In the genomic region with DNA sequence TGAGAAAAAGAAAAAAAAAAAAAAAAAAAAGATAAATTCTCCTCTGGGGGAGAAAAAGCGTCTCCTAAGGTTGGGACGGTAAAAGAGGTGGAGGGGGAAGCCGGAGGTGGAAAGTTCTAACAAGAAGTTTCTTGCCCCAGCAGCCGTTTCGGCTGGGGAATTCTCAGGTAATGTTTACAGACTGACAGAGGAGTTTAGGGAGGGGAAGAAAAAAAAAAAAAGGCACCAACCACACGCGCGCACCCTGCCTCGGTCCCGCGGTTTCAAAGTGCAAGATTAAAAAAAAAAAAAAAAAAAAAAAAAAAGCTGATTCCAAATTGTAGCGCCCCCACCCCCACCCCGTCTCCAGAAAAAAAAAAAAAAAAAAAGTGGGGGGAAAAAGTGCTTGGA, we compare ENCODE assay signal across 8 cellular contexts. TPM values are rescaled to one million over a fixed set of nuclear protein-coding genes. Genes with fewer than 3 reads are reported as not detected.
DNase-seq lines count a peak whose midpoint lies in the region; ATAC-seq, FAIRE-seq and TF ChIP-seq lines count a peak whose summit lies in the region.

No MANE protein-coding gene starts in this region.

- no peaks in the 10 kb centered on the region for H3K9me1 ChIP-seq in K562 (ENCODE audit: control insufficient read depth, insufficient read depth, low read length)

- peaks cover 18% of the 10 kb centered on the region for H3K27me3 Mint-ChIP-seq in memory B cell

- H3K36me3 ChIP-seq in BLaER1 treated with 17β-estradiol and CSF1 and Interleukin-3, amounts not matched to agents 10 nM and 100 nM, result no peaks in the 10 kb centered on the region
- H3K36me3 ChIP-seq in K562 (ENCODE audit: control insufficient read depth, insufficient read depth, low read length) (peaks cover 28% of the 10 kb centered on the region), tibial nerve (no peaks in the 10 kb centered on the region)

- H2AFZ ChIP-seq in K562 (ENCODE audit: low read depth, low read length), result peak overlapping the region; percentile 80

- TF ChIP-seq POLR2A in K562 (conservative IDR thresholded peaks at IDR 0.05) (no peak), tibial nerve (IDR thresholded peaks at IDR 0.05) (no peak)

- CTCF ChIA-PET in K562 (lab: Yijun Ruan, JAX; ENCODE audit: low intra/inter-chr PET ratio), result interaction anchor here (0.6 kb wide), 1 partner anchor 387 kb away, joined by 3 read pairs; no protein-coding TSS in a partner anchor

- H3K4me2 ChIP-seq in BLaER1 treated with 17β-estradiol and CSF1 and Interleukin-3, amounts not matched to agents 10 nM and 100 nM, result peak overlapping the region; percentile 95 to 99 (median 98)
- H3K4me2 ChIP-seq in K562 (ENCODE audit: insufficient read depth, low read length), result peak overlapping the region; percentile 97; the same call in 1 of the 2 replicates

- intact Hi-C loops in K562 (cut with micrococcal nuclease), result loop anchor here (5.0 kb wide), 2 partner anchors 90 to 140 kb away; no protein-coding TSS in a partner anchor

- DNase-seq in NCI-H226 (peak; percentile 55), K562 (ENCODE audit: extremely low read depth in 1 of 4, low spot score in 3 of 4) (peak in 1 of 4 experiments; percentile 58), memory B cell (ENCODE audit: low spot score in 2 of 2) (no peak), tibial nerve (ENCODE audit: low spot score in 2 of 2) (no peak), RCC 7860 (ENCODE audit: low spot score) (no peak), NCI-H1092 (lab: John Stamatoyannopoulos, UW) (no peak)

- ATAC-seq in K562 (no peak), memory B cell (ENCODE audit: low read depth) (no peak), HG02678 (IDR thresholded peaks at IDR 0.05; ENCODE audit: unreplicated experiment) (no peak)

- no peak for TF ChIP-seq EP300 in K562 (IDR thresholded peaks at IDR 0.05; ENCODE audit: low read length)
- no peak for TF ChIP-seq EP300 in tibial nerve (IDR thresholded peaks at IDR 0.05)

- H3K4me1 ChIP-seq in BLaER1 treated with 17β-estradiol and CSF1 and Interleukin-3, amounts not matched to agents 10 nM and 100 nM, result peaks cover 70 to 84% (median 77%) of the 10 kb centered on the region in 10 experiments
- H3K4me1 ChIP-seq in K562 (replicated peaks in 1 of 2; ENCODE audit: control insufficient read depth in 2 of 2, insufficient read depth in 2 of 2, low read length in 2 of 2) (peaks cover 28 to 38% of the 10 kb centered on the region in 2 experiments), tibial nerve (peaks cover 0 to 60% (median 39%) of the 10 kb centered on the region in 4 donors)

- H3K27ac Mint-ChIP-seq in memory B cell, result no peak overlapping the region

- no peaks in the 10 kb centered on the region for H3K9me3 Mint-ChIP-seq in memory B cell

- peaks cover 0 to 8% (median 0%) of the 10 kb centered on the region in 11 experiments; a peak in 3 of 22 replicates for H4K20me1 ChIP-seq in BLaER1 treated with 17β-estradiol and CSF1 and Interleukin-3, amounts not matched to agents 10 nM and 100 nM
- 0 out of 2 replicates have a peak, but pooled peaks cover 5% of the 10 kb centered on the region for H4K20me1 ChIP-seq in K562 (replicated peaks; ENCODE audit: control insufficient read depth, insufficient read depth, low read length)

- peak overlapping the region; percentile 63 to 77 (median 68) for H3K4me3 ChIP-seq in BLaER1 treated with 17β-estradiol and CSF1 and Interleukin-3, amounts not matched to agents 10 nM and 100 nM
- peak overlapping the region; percentile 71 for H3K4me3 ChIP-seq in K562
- peak overlapping the region; percentile 47 to 84 (median 76) for H3K4me3 ChIP-seq in tibial nerve

- peak overlapping the region; percentile 86 for H3K4me3 Mint-ChIP-seq in memory B cell

- no peaks in the 10 kb centered on the region for H3K36me3 Mint-ChIP-seq in memory B cell

- BruUV-seq in K562 (replicated peaks; lab: Mats Ljungman, UMichigan), result no TSS peak

- FAIRE-seq in K562 (lab: Jason Lieb, UNC) (no peak), RCC 7860 (lab: Jason Lieb, UNC) (no peak)

- WGBS in K562 (ENCODE audit: insufficient coverage, low coverage, missing lambda C conversion rate), result 45% methylated on average over 11 of the region's 13 CpGs
- 0% methylated on average over 13 of the region's 13 CpGs for WGBS in tibial nerve, 2 donors

- peaks cover 27% of the 10 kb centered on the region for H3K4me1 Mint-ChIP-seq in memory B cell

- H3K79me2 ChIP-seq in K562 (ENCODE audit: control insufficient read depth, insufficient read depth, low read length), result peaks cover 79% of the 10 kb centered on the region

- TF ChIP-seq RAD21 in K562 (CRISPR knock-in tag; conservative IDR thresholded peaks at IDR 0.05 in 1 of 2, IDR thresholded peaks at IDR 0.05 in 1 of 2), result no peak

- POLR2A ChIA-PET in K562 (lab: Yijun Ruan, JAX), result interaction anchor here (0.6 to 4.1 kb wide), 9 partner anchors 8 to 709 kb away, joined by 3 to 24 read pairs (median 5); no protein-coding TSS in a partner anchor

- in situ Hi-C loops in K562 (cut with MboI), result loop anchor here (5.0 to 25.0 kb wide), 2 partner anchors 210 to 305 kb away; no protein-coding TSS in a partner anchor

- H3K9me3 ChIP-seq in BLaER1 treated with 17β-estradiol and CSF1 and Interleukin-3, amounts not matched to agents 10 nM and 100 nM (replicated peaks in 1 of 11), result no peaks in the 10 kb centered on the region
- H3K9me3 ChIP-seq in K562 (replicated peaks; ENCODE audit: control insufficient read depth, insufficient read depth, low read depth, low read length) (0 out of 2 replicates have a peak, but pooled peaks cover 2% of the 10 kb centered on the region), tibial nerve (no peaks in the 10 kb centered on the region)

- H3K27ac ChIP-seq in BLaER1 treated with 17β-estradiol and CSF1 and Interleukin-3, amounts not matched to agents 10 nM and 100 nM, result peak overlapping the region in 9 of 11 experiments; percentile 44 to 73 (median 63); a peak in 10 of 22 replicates
- H3K27ac ChIP-seq in K562 (ENCODE audit: extremely low read depth, low read depth, low read length) (peak overlapping the region; percentile 94), tibial nerve (peak overlapping the region; percentile 91 to 98 (median 94))

- TF ChIP-seq CTCF in K562 (IDR thresholded peaks at IDR 0.05 in 2 of 3, conservative IDR thresholded peaks at IDR 0.05 in 1 of 3; ENCODE audit: insufficient read depth in 2 of 3, low read depth in 1 of 3, low read length in 3 of 3), result no peak
- TF ChIP-seq CTCF in tibial nerve (IDR thresholded peaks at IDR 0.05), result no peak

- peak overlapping the region; percentile 43 to 78 (median 73); a peak in 21 of 22 replicates for H3K9ac ChIP-seq in BLaER1 treated with 17β-estradiol and CSF1 and Interleukin-3, amounts not matched to agents 10 nM and 100 nM
- peak overlapping the region; percentile 94 to 97 for H3K9ac ChIP-seq in K562 (ENCODE audit: insufficient read depth in 1 of 2, low read depth in 2 of 2, low read length in 2 of 2)

- H3K27me3 ChIP-seq in BLaER1 treated with 17β-estradiol and CSF1 and Interleukin-3, amounts not matched to agents 10 nM and 100 nM, result peaks cover 25 to 57% (median 49%) of the 10 kb centered on the region in 11 experiments
- H3K27me3 ChIP-seq in K562 (ENCODE audit: control insufficient read depth in 2 of 2, insufficient read depth in 2 of 2, low read length in 2 of 2), result no peaks in the 10 kb centered on the region
- no peaks in the 10 kb centered on the region for H3K27me3 ChIP-seq in tibial nerve

RNA-seq across cellular contexts. Expression of gene DHRS3, which starts 0.5 kb away (rescaled TPM):
- total RNA-seq in K562 (2011; cell fraction: chromatin; rRNA removed; ENCODE audit: low replicate concordance), result 74.0 and 164 TPM in 2 replicates
- 181 and 211 TPM in 2 replicates for total RNA-seq in K562 (2011; cell fraction: nucleolus; rRNA removed)
- 160 and 179 TPM in 2 replicates for total RNA-seq in K562 (2011; cell fraction: nucleoplasm; rRNA removed)
- 62.3 and 67.3 TPM in 2 replicates for total RNA-seq in K562 (2014; rRNA removed)
- total RNA-seq in K562 (2014; rRNA removed; fragmentation: Illumina TruSeq; extraction: Trizol), result 37.6 and 43.5 TPM in 2 replicates
- 58.7 and 60.6 TPM in 2 replicates for total RNA-seq in K562 (2015; rRNA removed; fragmentation: Illumina TruSeq; extraction: Trizol)
- total RNA-seq in K562 (2021), result 109 and 116 TPM in 2 replicates
- 58.7 and 66.5 TPM in 2 replicates for polyA plus RNA-seq in K562 (2011; rRNA removed)
- polyA plus RNA-seq in K562 (2011; cell fraction: cytosol; rRNA removed), result 72.1 and 104 TPM in 2 replicates
- 71.2 and 105 TPM in 2 replicates for polyA plus RNA-seq in K562 (2011; cell fraction: nucleus; rRNA removed)
- 35.6 and 41.5 TPM in 2 replicates for polyA plus RNA-seq in K562 (2012)
- 39.4 and 46.3 TPM in 2 replicates for polyA plus RNA-seq in K562 (2014; fragmentation: Illumina TruSeq; extraction: Trizol)
- polyA plus RNA-seq in K562 (2014; fragmentation: Nextera tagmentation; extraction: Ambion mirVana), result 10 to 100 TPM; 21.0 to 80.0 TPM
- polyA plus RNA-seq in K562 (2014; rRNA removed), result 57.0 and 59.6 TPM in 2 replicates
- polyA minus RNA-seq in K562 (2011; rRNA and poly(A)+ RNA removed), result 101 and 181 TPM in 2 replicates
- 117 and 156 TPM in 2 replicates for polyA minus RNA-seq in K562 (2011; cell fraction: cytosol; rRNA and poly(A)+ RNA removed)
- polyA minus RNA-seq in K562 (2011; cell fraction: nucleus; rRNA and poly(A)+ RNA removed), result 40.9 and 42.4 TPM in 2 replicates
- 100 to 1,000 TPM; 180 to 449 (median 358) TPM for total RNA-seq in tibial nerve

RNA-seq across cellular contexts. Expression of gene AADACL4, which starts 26.4 kb away (rescaled TPM):
- not detected in 2 replicates for total RNA-seq in K562 (2011; cell fraction: chromatin; rRNA removed; ENCODE audit: low replicate concordance)
- total RNA-seq in K562 (2011; cell fraction: nucleolus; rRNA removed), result not detected in 2 replicates
- not detected in 2 replicates for total RNA-seq in K562 (2011; cell fraction: nucleoplasm; rRNA removed)
- not detected in 2 replicates for total RNA-seq in K562 (2014; rRNA removed)
- total RNA-seq in K562 (2014; rRNA removed; fragmentation: Illumina TruSeq; extraction: Trizol), result not detected in 2 replicates
- not detected in 2 replicates for total RNA-seq in K562 (2015; rRNA removed; fragmentation: Illumina TruSeq; extraction: Trizol)
- not detected in 2 replicates for total RNA-seq in K562 (2021)
- polyA plus RNA-seq in K562 (2011; rRNA removed), result not detected in 2 replicates
- not detected in 2 replicates for polyA plus RNA-seq in K562 (2011; cell fraction: cytosol; rRNA removed)
- not detected in 2 replicates for polyA plus RNA-seq in K562 (2011; cell fraction: nucleus; rRNA removed)
- polyA plus RNA-seq in K562 (2012), result not detected in 2 replicates
- polyA plus RNA-seq in K562 (2014; fragmentation: Illumina TruSeq; extraction: Trizol), result not detected in 2 replicates
- not detected for polyA plus RNA-seq in K562 (2014; fragmentation: Nextera tagmentation; extraction: Ambion mirVana)
- not detected in 2 replicates for polyA plus RNA-seq in K562 (2014; rRNA removed)
- not detected in 2 replicates for polyA minus RNA-seq in K562 (2011; rRNA and poly(A)+ RNA removed)
- not detected in 2 replicates for polyA minus RNA-seq in K562 (2011; cell fraction: cytosol; rRNA and poly(A)+ RNA removed)
- polyA minus RNA-seq in K562 (2011; cell fraction: nucleus; rRNA and poly(A)+ RNA removed), result not detected in 2 replicates
- not detected for total RNA-seq in tibial nerve
